ENCODE assay signal across 9 cellular contexts in genomic region chr9:91101598-91102168, GRCh38.
A peak's percentile ranks its signal among the peaks of the same experiment; 100 is the strongest.
DNase-seq lines count a peak whose midpoint lies in the region; ATAC-seq and TF ChIP-seq lines count a peak whose summit lies in the region.
"Had no signal": no experiment of that assay in that cellular context is flagged by ENCODE, and none has a peak within 500 bp of the region (broad histone marks: within the 10 kb centered on the region; RNA-seq: fewer than 3 reads in every experiment).

No MANE protein-coding gene starts in this region.

- H3K79me1 ChIP-seq in trophoblast cell (ENCODE audit: low read length): peaks cover 12% of the 10 kb centered on the region

- H3K27ac ChIP-seq in BLaER1 (peak overlapping the region; percentile 89), MM.1S (ENCODE audit: low read length) (peak overlapping the region; percentile 92), trophoblast cell (ENCODE audit: low read depth, low read length) (no peak overlapping the region), SK-N-SH (ENCODE audit: low read depth in 2 of 2, low read length in 1 of 2) (no peak overlapping the region)
- H3K27ac ChIP-seq: SK-N-MC had no signal

- no peak for TF ChIP-seq RAD21 in SK-N-SH (IDR thresholded peaks at IDR 0.05; ENCODE audit: low read length)

- TF ChIP-seq CTCF in MM.1S (IDR thresholded peaks at IDR 0.05; ENCODE audit: low read length) (no peak), SK-N-SH (IDR thresholded peaks at IDR 0.05) (no peak)

- H3K27me3 ChIP-seq in BLaER1: no peaks in the 10 kb centered on the region
- H3K27me3 ChIP-seq in MM.1S (replicated peaks; ENCODE audit: insufficient read depth, low read length): no peaks in the 10 kb centered on the region
- H3K27me3 ChIP-seq in trophoblast cell (ENCODE audit: insufficient read depth, low read length): no peaks in the 10 kb centered on the region
- H3K27me3 ChIP-seq in SK-N-SH (ENCODE audit: insufficient read depth): no peaks in the 10 kb centered on the region

- H2AK5ac ChIP-seq in trophoblast cell (ENCODE audit: low read length): peak overlapping the region; percentile 44

- H4K20me1 ChIP-seq in BLaER1: no peaks in the 10 kb centered on the region
- H4K20me1 ChIP-seq in MM.1S (ENCODE audit: insufficient read depth, low read length): no peaks in the 10 kb centered on the region
- no peaks in the 10 kb centered on the region for H4K20me1 ChIP-seq in SK-N-SH (ENCODE audit: insufficient read depth)

- H3K4me2 ChIP-seq in BLaER1 (peak overlapping the region; percentile 93), MM.1S (ENCODE audit: low read depth, low read length) (peak overlapping the region; percentile 85), trophoblast cell (ENCODE audit: low read length) (no peak overlapping the region), SK-N-SH (no peak overlapping the region)

- no peak overlapping the region for H3K4ac ChIP-seq in trophoblast cell (ENCODE audit: low read depth, low read length)

- H3K18ac ChIP-seq in trophoblast cell (ENCODE audit: low read length): peak overlapping the region; percentile 21

- POLR2A ChIA-PET in SK-N-SH (lab: Yijun Ruan, JAX): no interaction called here

- H4K8ac ChIP-seq in trophoblast cell (ENCODE audit: low read depth, low read length): no peak overlapping the region

- H4K12ac ChIP-seq in trophoblast cell (ENCODE audit: low read depth, low read length): no peak overlapping the region

- TF ChIP-seq EP300 in SK-N-SH (IDR thresholded peaks at IDR 0.05; ENCODE audit: borderline replicate concordance in 1 of 2, low read depth in 1 of 2, low read length in 1 of 2): no peak

- peak overlapping the region; percentile 28 for H4K91ac ChIP-seq in trophoblast cell (ENCODE audit: low read depth, low read length)

- H3K9me2 ChIP-seq in MM.1S (replicated peaks; ENCODE audit: insufficient read depth, low read length) (no peaks in the 10 kb centered on the region), SK-N-SH (no peaks in the 10 kb centered on the region)

- H3K36me3 ChIP-seq in BLaER1: peaks cover 16% of the 10 kb centered on the region
- H3K36me3 ChIP-seq in MM.1S (replicated peaks; ENCODE audit: insufficient read depth, low read length): no peaks in the 10 kb centered on the region
- H3K36me3 ChIP-seq in trophoblast cell (ENCODE audit: control insufficient read depth in 1 of 2, insufficient read depth in 2 of 2, low read length in 2 of 2): no peaks in the 10 kb centered on the region
- H3K36me3 ChIP-seq in SK-N-SH (replicated peaks in 1 of 2; ENCODE audit: control insufficient read depth in 1 of 2, insufficient read depth in 2 of 2, low read length in 1 of 2): no peaks in the 10 kb centered on the region

- peaks cover 76% of the 10 kb centered on the region for H3K4me1 ChIP-seq in BLaER1
- peaks cover 38% of the 10 kb centered on the region for H3K4me1 ChIP-seq in MM.1S (ENCODE audit: low read length)
- peaks cover 22 to 28% of the 10 kb centered on the region in 2 experiments for H3K4me1 ChIP-seq in trophoblast cell (ENCODE audit: control insufficient read depth in 1 of 2, insufficient read depth in 2 of 2, low read length in 2 of 2)
- peaks cover 3 to 8% of the 10 kb centered on the region in 2 experiments; a peak in 3 of 4 replicates for H3K4me1 ChIP-seq in SK-N-SH (ENCODE audit: control insufficient read depth in 1 of 2, insufficient read depth in 2 of 2, low read depth in 1 of 2, low read length in 1 of 2)

- no peak overlapping the region for H3K23ac ChIP-seq in trophoblast cell (ENCODE audit: low read length)

- no CpG with 5 or more reads among the region's 8 CpGs for WGBS in trophoblast cell (ENCODE audit: extremely low coverage, insufficient coverage, insufficient read length)
- WGBS in SK-N-SH (ENCODE audit: low lambda C conversion rate): 80% methylated on average over 6 of the region's 8 CpGs

- H3F3A ChIP-seq in MM.1S (ENCODE audit: insufficient read depth, low read length): peaks cover 31% of the 10 kb centered on the region
- no peaks in the 10 kb centered on the region for H3F3A ChIP-seq in SK-N-SH (replicated peaks; ENCODE audit: insufficient read depth)

- DNase-seq in MM.1S (peak; percentile 95), trophoblast cell (peak; percentile 46 to 61), Ammon's horn (ENCODE audit: low spot score) (no peak), SK-N-SH (no peak), midbrain (lab: John Stamatoyannopoulos, UW) (no peak)
- peak; percentile 58 for DNase-seq in activated T-helper 9 cell treated with anti-CD3 and anti-CD28 coated beads, Interleukin-2, amount 50 U/mL, for 16 hours (ENCODE audit: low read depth)

- H2BK5ac ChIP-seq in trophoblast cell (ENCODE audit: low read depth, low read length, poor library complexity): peak overlapping the region; percentile 19

- no peak for ATAC-seq in GM18868 (IDR thresholded peaks at IDR 0.05; ENCODE audit: unreplicated experiment)

- peaks cover 6% of the 10 kb centered on the region for H3K9me3 ChIP-seq in BLaER1
- H3K9me3 ChIP-seq in MM.1S (replicated peaks; ENCODE audit: insufficient read depth, low read length): no peaks in the 10 kb centered on the region
- H3K9me3 ChIP-seq in trophoblast cell (ENCODE audit: insufficient read depth, low read depth, low read length): peaks cover 6% of the 10 kb centered on the region
- H3K9me3 ChIP-seq in SK-N-SH: no peaks in the 10 kb centered on the region

- H3K9ac ChIP-seq in BLaER1: peak overlapping the region; percentile 76
- H3K9ac ChIP-seq in MM.1S (ENCODE audit: low read length): peak overlapping the region; percentile 92
- no peak overlapping the region for H3K9ac ChIP-seq in trophoblast cell (ENCODE audit: low read length)
- H3K9ac ChIP-seq in SK-N-SH: no peak overlapping the region

- H3K79me2 ChIP-seq in MM.1S (ENCODE audit: low read length) (peaks cover 10% of the 10 kb centered on the region), trophoblast cell (ENCODE audit: control insufficient read depth, insufficient read depth, low read length, poor library complexity) (no peaks in the 10 kb centered on the region), SK-N-SH (ENCODE audit: insufficient read depth) (no peaks in the 10 kb centered on the region)

- H3K14ac ChIP-seq in trophoblast cell (ENCODE audit: low read length): peak overlapping the region; percentile 50

- H3K4me3 ChIP-seq in BLaER1: peak overlapping the region; percentile 50
- peak overlapping the region; percentile 63 for H3K4me3 ChIP-seq in MM.1S (ENCODE audit: low read length)
- H3K4me3 ChIP-seq in trophoblast cell (ENCODE audit: low read depth, low read length): no peak overlapping the region
- no peak overlapping the region for H3K4me3 ChIP-seq in SK-N-SH (ENCODE audit: low read depth in 2 of 2, low read length in 1 of 2)
- H3K4me3 ChIP-seq: SK-N-MC had no signal

- no peak overlapping the region for H2AFZ ChIP-seq in MM.1S (ENCODE audit: low read length)
- no peak overlapping the region for H2AFZ ChIP-seq in trophoblast cell (ENCODE audit: insufficient read depth, low read length, poor library complexity)
- no peak overlapping the region for H2AFZ ChIP-seq in SK-N-SH (ENCODE audit: low read depth)

- peak overlapping the region; percentile 27 for H2BK12ac ChIP-seq in trophoblast cell (ENCODE audit: low read length)

- CTCF ChIA-PET in SK-N-SH (lab: Yijun Ruan, JAX): no interaction called here

- no peak overlapping the region for H2BK120ac ChIP-seq in trophoblast cell (ENCODE audit: insufficient read depth, low read length, poor library complexity)

TF ChIP-seq in SK-N-SH, 30 proteins besides CTCF, POLR2A, EP300 and RAD21 (continues in another document):
- TF ChIP-seq GABPA (IDR thresholded peaks at IDR 0.05; ENCODE audit: low read depth) (no peak), NRF1 (IDR thresholded peaks at IDR 0.05; ENCODE audit: low read depth, low read length) (no peak), PBX3 (IDR thresholded peaks at IDR 0.05) (no peak), IRF3 (IDR thresholded peaks at IDR 0.05; ENCODE audit: low read depth, low read length) (no peak), TCF12 (IDR thresholded peaks at IDR 0.05) (no peak), ZBTB33 (IDR thresholded peaks at IDR 0.05; ENCODE audit: borderline replicate concordance, low read depth) (no peak), RXRA (IDR thresholded peaks at IDR 0.05; ENCODE audit: borderline replicate concordance, low read depth) (no peak), SIN3A (IDR thresholded peaks at IDR 0.05; ENCODE audit: borderline replicate concordance, low read depth, low read length) (no peak), FOXJ3 (CRISPR knock-in tag; IDR thresholded peaks at IDR 0.05) (no peak), RFX5 (IDR thresholded peaks at IDR 0.05; ENCODE audit: low read length) (no peak)

Comparison
In these comparisons a context has a peak if more than half of its experiments do, and no peak if none do; other contexts are left out.
1. H3K27ac ChIP-seq: peak in BLaER1 (single experiment) and MM.1S (single experiment); none in trophoblast cell (single experiment) and SK-N-SH (0 of 2).
2. H3K4me2 ChIP-seq: peak in BLaER1 (single experiment) and MM.1S (single experiment); none in trophoblast cell (single experiment) and SK-N-SH (single experiment).
3. H3K4me3 ChIP-seq: peak in BLaER1 (single experiment) and MM.1S (single experiment); none in trophoblast cell (single experiment) and SK-N-SH (0 of 2).
4. H3K9ac ChIP-seq: peak in BLaER1 (single experiment) and MM.1S (single experiment); none in trophoblast cell (single experiment) and SK-N-SH (single experiment).
5. DNase-seq: peak in MM.1S (single experiment), activated T-helper 9 cell treated with anti-CD3 and anti-CD28 coated beads, Interleukin-2, amount 50 U/mL, for 16 hours (single experiment) and trophoblast cell (2 of 2); none in Ammon's horn (single experiment), SK-N-SH (single experiment) and midbrain (single experiment).